Comparison of ENCODE assay signal across 31 cellular contexts in the genomic region with DNA sequence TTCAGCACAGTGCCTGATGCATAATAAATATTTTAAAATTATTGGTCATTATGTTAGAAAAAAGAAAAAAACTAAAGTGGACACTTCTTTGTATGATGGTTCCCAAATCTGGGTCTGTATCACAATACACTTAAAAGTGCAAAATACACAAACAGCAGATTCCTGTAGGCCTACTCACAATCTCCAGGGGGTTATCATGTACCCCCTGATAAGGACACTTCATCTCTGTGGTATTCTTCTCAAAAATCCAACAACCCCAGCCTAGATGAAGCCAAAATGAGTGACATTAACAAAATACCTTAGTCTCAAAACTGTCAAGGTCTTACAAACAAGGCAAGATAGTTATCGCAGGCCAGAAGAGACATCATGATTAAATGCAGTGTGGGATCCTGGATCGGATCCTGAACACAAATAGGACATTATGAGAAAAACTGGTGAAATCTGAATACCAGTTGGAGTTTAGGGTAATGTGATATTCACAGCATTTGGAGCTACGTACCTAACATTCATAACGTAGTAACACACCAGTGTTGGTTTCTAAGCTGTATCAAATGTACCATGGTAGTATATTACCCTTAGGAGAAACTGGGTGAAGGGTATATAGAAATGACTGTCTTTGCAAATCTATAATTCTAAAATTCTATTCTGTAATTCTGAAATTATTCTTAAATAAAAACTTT.
"Had no signal": no experiment of that assay in that cellular context is flagged by ENCODE, and none has a peak within 500 bp of the region (broad histone marks: within the 10 kb centered on the region; RNA-seq: fewer than 3 reads in every experiment).

No MANE protein-coding gene starts in this region.

- H3K36me3 ChIP-seq: colonic mucosa, pancreas, prostate gland, thyroid gland, upper lobe of right lung had no signal

- H3K4me2 ChIP-seq: hepatocyte had no signal

- H3K4me3 ChIP-seq: colonic mucosa, gastroesophageal sphincter, hepatocyte, pancreas, prostate gland, stomach, thyroid gland, upper lobe of right lung had no signal

- H3K4me1 ChIP-seq: colonic mucosa, prostate gland, upper lobe of right lung had no signal

- H3K79me2 ChIP-seq: hepatocyte had no signal

- H3K4me1 Mint-ChIP-seq: central memory CD8-positive, alpha-beta T cell; stimulated activated memory B cell treated with anti-CD40 and anti-IgM and Interleukin-4, amounts not matched to agents 10 μg/mL and 1 μg/mL and 100 μg/mL, for 72 hours; T-helper 17 cell; WTC11 had no signal

- H3K27ac Mint-ChIP-seq: activated CD8-positive, alpha-beta T cell treated with anti-CD3 and anti-CD28 coated beads for 36 hours; activated naive CD4-positive, alpha-beta T cell treated with anti-CD3 and anti-CD28 coated beads, Interleukin-2, amount 50 U/mL, for 24 hours; activated naive CD8-positive, alpha-beta T cell treated with anti-CD3 and anti-CD28 coated beads, Interleukin-2, amount 50 U/mL, for 24 hours; activated T-helper 2 cell treated with anti-CD3 and anti-CD28 coated beads, Interferon-gamma antibody, Interleukin-2, Interleukin-4, amounts not matched to agents 10 μg/mL and 5 μg/mL and 100 μg/mL, durations not matched to agents 14 hours and 24 hours and 36 hours; naive thymus-derived CD4-positive, alpha-beta T cell; stimulated activated memory B cell treated with anti-CD40 and anti-IgM and Interleukin-4, amounts not matched to agents 10 μg/mL and 1 μg/mL and 100 μg/mL, for 72 hours; T-helper 17 cell; WTC11 had no signal

- DNase-seq: activated CD4-positive, alpha-beta T cell treated with anti-CD3 and anti-CD28 coated beads for 1 hour; activated CD4-positive, alpha-beta T cell treated with anti-CD3 and anti-CD28 coated beads, Interleukin-2, amount 50 U/mL, for 1 hour; activated CD8-positive, alpha-beta T cell treated with anti-CD3 and anti-CD28 coated beads for 36 hours; activated naive CD8-positive, alpha-beta T cell treated with anti-CD3 and anti-CD28 coated beads, Interleukin-2, amount 50 U/mL, for 24 hours; activated T-cell treated with anti-CD3 and anti-CD28 coated beads, Interleukin-2, amount 50 U/mL, for 48 hours; amygdala; colonic mucosa; effector CD8-positive, alpha-beta T cell; left cardiac atrium; left ventricle myocardium superior; naive thymus-derived CD4-positive, alpha-beta T cell; nucleus accumbens; pancreas; retina; small intestine; stimulated activated CD4-positive, alpha-beta T cell treated with anti-CD3 and anti-CD28 coated beads, Interleukin-4, amount 100 ng/mL, for 4 hours; stimulated activated CD8-positive, alpha-beta memory T cell treated with anti-CD3 and anti-CD28 coated beads, Interleukin-4, amount 100 ng/mL, for 48 hours; stomach; T-helper 17 cell; T1000; thyroid gland; upper lobe of right lung had no signal

- H3K27me3 ChIP-seq: colonic mucosa, gastroesophageal sphincter, hepatocyte, pancreas, stomach, thyroid gland, upper lobe of right lung had no signal

- H2AFZ ChIP-seq: hepatocyte had no signal

- H3K9me3 ChIP-seq: colonic mucosa, gastroesophageal sphincter, pancreas, prostate gland, stomach, thyroid gland, upper lobe of right lung had no signal

- H3K27me3 Mint-ChIP-seq: activated CD8-positive, alpha-beta T cell treated with anti-CD3 and anti-CD28 coated beads for 36 hours; activated naive CD4-positive, alpha-beta T cell treated with anti-CD3 and anti-CD28 coated beads, Interleukin-2, amount 50 U/mL, for 24 hours; activated naive CD8-positive, alpha-beta T cell treated with anti-CD3 and anti-CD28 coated beads, Interleukin-2, amount 50 U/mL, for 24 hours; central memory CD8-positive, alpha-beta T cell; naive thymus-derived CD4-positive, alpha-beta T cell; stimulated activated memory B cell treated with anti-CD40 and anti-IgM and Interleukin-4, amounts not matched to agents 10 μg/mL and 1 μg/mL and 100 μg/mL, for 72 hours; T-helper 17 cell had no signal

- H3K27ac ChIP-seq: colonic mucosa, gastroesophageal sphincter, hepatocyte, pancreas, prostate gland, stomach, thyroid gland, upper lobe of right lung had no signal

- ATAC-seq: activated CD8-positive, alpha-beta T cell treated with anti-CD3 and anti-CD28 coated beads for 36 hours; activated naive CD8-positive, alpha-beta T cell treated with anti-CD3 and anti-CD28 coated beads, Interleukin-2, amount 50 U/mL, for 24 hours; gastroesophageal sphincter; left cardiac atrium; left ventricle myocardium superior; naive thymus-derived CD4-positive, alpha-beta T cell; pancreas; sciatic nerve; stimulated activated memory B cell treated with anti-CD40 and anti-IgM and Interleukin-4, amounts not matched to agents 10 μg/mL and 1 μg/mL and 100 μg/mL, for 72 hours; T-helper 17 cell; upper lobe of right lung; WTC11 had no signal

- H3K9me3 Mint-ChIP-seq: activated CD8-positive, alpha-beta T cell treated with anti-CD3 and anti-CD28 coated beads for 36 hours; activated naive CD4-positive, alpha-beta T cell treated with anti-CD3 and anti-CD28 coated beads, Interleukin-2, amount 50 U/mL, for 24 hours; activated naive CD8-positive, alpha-beta T cell treated with anti-CD3 and anti-CD28 coated beads, Interleukin-2, amount 50 U/mL, for 24 hours; activated T-helper 2 cell treated with anti-CD3 and anti-CD28 coated beads, Interferon-gamma antibody, Interleukin-2, Interleukin-4, amounts not matched to agents 10 μg/mL and 5 μg/mL and 100 μg/mL, durations not matched to agents 14 hours and 24 hours and 36 hours; central memory CD8-positive, alpha-beta T cell; naive thymus-derived CD4-positive, alpha-beta T cell; stimulated activated memory B cell treated with anti-CD40 and anti-IgM and Interleukin-4, amounts not matched to agents 10 μg/mL and 1 μg/mL and 100 μg/mL, for 72 hours; WTC11 had no signal

- H3K4me3 Mint-ChIP-seq: activated CD8-positive, alpha-beta T cell treated with anti-CD3 and anti-CD28 coated beads for 36 hours; activated naive CD4-positive, alpha-beta T cell treated with anti-CD3 and anti-CD28 coated beads, Interleukin-2, amount 50 U/mL, for 24 hours; activated naive CD8-positive, alpha-beta T cell treated with anti-CD3 and anti-CD28 coated beads, Interleukin-2, amount 50 U/mL, for 24 hours; central memory CD8-positive, alpha-beta T cell; naive thymus-derived CD4-positive, alpha-beta T cell; stimulated activated memory B cell treated with anti-CD40 and anti-IgM and Interleukin-4, amounts not matched to agents 10 μg/mL and 1 μg/mL and 100 μg/mL, for 72 hours; T-helper 17 cell; WTC11 had no signal
